In the genomic region with DNA sequence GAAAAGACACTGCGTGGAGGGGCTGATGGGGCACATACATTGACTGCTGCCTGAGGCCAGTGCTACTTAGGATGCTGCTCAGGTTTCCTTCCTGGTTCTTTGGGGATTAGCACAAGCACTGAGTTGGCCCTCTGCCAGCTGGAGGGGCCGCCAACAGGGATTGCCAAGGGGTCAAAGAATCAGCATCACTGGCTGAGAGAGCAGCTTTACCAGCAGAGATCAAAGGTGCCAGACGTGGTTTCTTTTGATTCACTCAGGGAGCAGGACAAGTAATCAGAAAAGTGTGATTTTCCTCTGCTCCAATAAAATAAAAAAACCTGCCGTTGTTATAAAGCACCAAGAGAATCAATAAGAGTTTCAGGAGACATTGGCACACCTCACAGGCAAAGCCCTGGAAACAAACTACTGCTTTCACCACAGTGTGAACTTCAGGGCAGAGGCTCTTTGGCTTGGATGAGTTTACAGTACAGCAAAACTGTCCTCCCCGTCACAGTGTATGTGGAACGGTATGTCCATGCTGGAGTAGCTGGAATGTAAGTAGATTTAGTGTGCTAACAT, we compare ENCODE assay signal across 9 cellular contexts. TPM values are rescaled to one million over a fixed set of nuclear protein-coding genes. Genes with fewer than 3 reads are reported as not detected.
DNase-seq lines count a peak whose midpoint lies in the region; ATAC-seq and TF ChIP-seq lines count a peak whose summit lies in the region.
"Had no signal": no experiment of that assay in that cellular context is flagged by ENCODE, and none has a peak within 500 bp of the region (broad histone marks: within the 10 kb centered on the region; RNA-seq: fewer than 3 reads in every experiment).

No MANE protein-coding gene starts in this region.

- H3K27me3 ChIP-seq in brain microvascular endothelial cell (replicated peaks) (no peaks in the 10 kb centered on the region), lower lobe of right lung (ENCODE audit: low read depth) (no peaks in the 10 kb centered on the region)

- in situ Hi-C loops in brain microvascular endothelial cell (cut with HindIII; ENCODE audit: low pct_ligation_motif_present, low sequenced_read_pairs) = no loop called here

- no peak for ATAC-seq in lower lobe of right lung

- H3K9me3 ChIP-seq in lower lobe of right lung = no peaks in the 10 kb centered on the region

- H3K36me3 ChIP-seq in brain microvascular endothelial cell (replicated peaks) (no peaks in the 10 kb centered on the region), lower lobe of right lung (no peaks in the 10 kb centered on the region)

- peak; percentile 55 for DNase-seq in EL
- DNase-seq in NCI-H2029 treated with DMSO at 0.1 percent for 48 hours (lab: John Stamatoyannopoulos, UW) = peak; percentile 44
- peak; percentile 68 for DNase-seq in brain microvascular endothelial cell
- DNase-seq in midbrain (lab: John Stamatoyannopoulos, UW) = peak; percentile 16
- DNase-seq in NOMO-1 (lab: John Stamatoyannopoulos, UW; ENCODE audit: unreplicated experiment in 2 of 2) = no peak
- DNase-seq in lower lobe of right lung = no peak
- DNase-seq in AG08395 (ENCODE audit: low spot score) = no peak
- DNase-seq in NOMO-1 treated with dmso at 0.1 percent for 144 hours (lab: John Stamatoyannopoulos, UW; ENCODE audit: unreplicated experiment) = no peak

- no peak for TF ChIP-seq CTCF in brain microvascular endothelial cell (IDR thresholded peaks at IDR 0.05; ENCODE audit: low read depth, low read length, missing control alignments)
- no peak for TF ChIP-seq CTCF in lower lobe of right lung (IDR thresholded peaks at IDR 0.05)

- peak overlapping the region; percentile 33 for H3K27ac ChIP-seq in brain microvascular endothelial cell
- H3K27ac ChIP-seq in lower lobe of right lung = no peak overlapping the region

- intact Hi-C loops in lower lobe of right lung (cut with DNase I) = no loop called here

- H3K4me1 ChIP-seq in lower lobe of right lung = no peaks in the 10 kb centered on the region

- H3K4me3 ChIP-seq in brain microvascular endothelial cell (ENCODE audit: low read depth, low read length) = no peak overlapping the region
- no peak overlapping the region for H3K4me3 ChIP-seq in lower lobe of right lung
- H3K4me3 ChIP-seq: lung had no signal

RNA-seq across cellular contexts. Expression of gene FSIP1, which starts 45.8 kb away (rescaled TPM):
- 2.0 TPM for total RNA-seq in lower lobe of right lung

Comparison
In these comparisons a context has a peak if more than half of its experiments do, and no peak if none do; other contexts are left out.
1. DNase-seq: peak in EL (single experiment), NCI-H2029 treated with DMSO at 0.1 percent for 48 hours (single experiment), brain microvascular endothelial cell (single experiment) and midbrain (single experiment); none in NOMO-1 (0 of 2), lower lobe of right lung (single experiment), AG08395 (single experiment) and NOMO-1 treated with dmso at 0.1 percent for 144 hours (single experiment).